In the genomic region with DNA sequence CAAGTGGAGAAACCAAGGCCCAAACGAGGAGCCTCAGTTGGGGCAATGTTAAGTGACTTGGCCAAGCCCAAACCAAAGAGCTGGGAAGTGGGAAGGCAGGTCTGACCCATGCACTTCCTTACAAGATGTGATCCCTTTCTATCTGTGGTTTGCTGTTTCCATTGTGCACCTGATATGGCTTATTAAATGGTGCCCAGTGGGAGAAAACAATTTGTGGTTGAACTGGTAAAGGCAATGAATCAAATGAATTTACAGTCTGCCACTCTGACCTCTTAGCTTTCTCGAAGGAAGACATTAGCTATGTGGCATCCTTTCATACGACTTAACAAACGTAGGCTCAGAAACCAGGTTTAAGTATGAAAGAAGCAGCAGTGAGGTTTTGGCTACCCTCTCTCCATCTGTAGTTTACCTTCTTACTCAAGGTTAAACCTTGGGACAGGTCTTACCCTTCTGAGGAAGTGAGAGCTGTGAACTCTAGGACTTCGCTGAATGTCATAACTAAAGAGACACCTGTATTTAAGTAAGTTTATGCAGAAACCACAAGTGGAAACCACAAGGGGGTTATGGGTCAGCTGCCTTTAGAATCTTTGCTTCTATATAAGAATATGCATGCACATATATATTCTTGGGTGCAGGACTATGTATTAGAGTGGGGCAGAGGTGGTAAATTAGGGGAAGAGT, we compare ENCODE assay signal across 12 cellular contexts.
DNase-seq lines count a peak whose midpoint lies in the region; ATAC-seq and TF ChIP-seq lines count a peak whose summit lies in the region.
"Had no signal": no experiment of that assay in that cellular context is flagged by ENCODE, and none has a peak within 500 bp of the region (broad histone marks: within the 10 kb centered on the region; RNA-seq: fewer than 3 reads in every experiment).

No MANE protein-coding gene starts in this region.

- TF ChIP-seq CTCF in mucosa of descending colon (IDR thresholded peaks at IDR 0.05) (no peak), testis (IDR thresholded peaks at IDR 0.05) (no peak), GM13976 (IDR thresholded peaks at IDR 0.05; ENCODE audit: borderline replicate concordance, control extremely low read depth, extremely low read depth, insufficient read depth, missing control alignments) (no peak)

- H3K36me3 ChIP-seq in mucosa of descending colon (ENCODE audit: low read depth) (no peaks in the 10 kb centered on the region), testis (ENCODE audit: low read depth, missing control alignments) (no peaks in the 10 kb centered on the region)
- H3K36me3 ChIP-seq: neural progenitor cell, SJSA1 had no signal

- intact Hi-C loops in mucosa of descending colon (cut with DNase I, micrococcal nuclease) (no loop called here), testis (cut with DNase I; ENCODE audit: low total_unique reads) (no loop called here)

- no peak for TF ChIP-seq POLR2A in testis (IDR thresholded peaks at IDR 0.05)

- no peak overlapping the region for H3K27ac ChIP-seq in testis
- H3K27ac ChIP-seq: neural progenitor cell, SJSA1 had no signal

- WGBS in testis, 2 donors: 82 to 85% methylated on average over 5 of the region's 5 CpGs

- H3K9me3 ChIP-seq in mucosa of descending colon (no peaks in the 10 kb centered on the region), testis (no peaks in the 10 kb centered on the region)
- H3K9me3 ChIP-seq: SJSA1 had no signal

- ATAC-seq in GM19043 (IDR thresholded peaks at IDR 0.05; ENCODE audit: low read depth, unreplicated experiment) (peak; percentile 78), HG02623 (IDR thresholded peaks at IDR 0.05; ENCODE audit: unreplicated experiment) (peak; percentile 89), HG03378 (IDR thresholded peaks at IDR 0.05; ENCODE audit: unreplicated experiment) (peak; percentile 96), mucosa of descending colon (peak; percentile 18)

- no peak overlapping the region for H3K4me3 ChIP-seq in mucosa of descending colon
- H3K4me3 ChIP-seq in testis: no peak overlapping the region
- H3K4me3 ChIP-seq: neural progenitor cell, SJSA1 had no signal

- no peak for DNase-seq in mucosa of descending colon
- no peak for DNase-seq in HUDEP-2 (lab: John Stamatoyannopoulos, UW; ENCODE audit: unreplicated experiment in 76 of 76)
- DNase-seq in testis: no peak
- DNase-seq in GM13976 (ENCODE audit: low spot score): no peak
- DNase-seq in NCI-H226: no peak
- DNase-seq: activated CD4-positive, alpha-beta T cell treated with anti-CD3 and anti-CD28 coated beads for 1 hour; NCI-H2227 treated with DMSO at 0.1 percent for 48 hours had no signal

- no peaks in the 10 kb centered on the region for H3K27me3 ChIP-seq in testis
- H3K27me3 ChIP-seq: neural progenitor cell, SJSA1 had no signal

- H3K4me1 ChIP-seq in mucosa of descending colon (ENCODE audit: low read depth) (no peaks in the 10 kb centered on the region), testis (peaks cover 4% of the 10 kb centered on the region)

- in situ Hi-C loops in GM13976 (cut with MboI; ENCODE audit: low sequenced_read_pairs, unreplicated experiment): no loop called here

Comparison
In these comparisons a context has a peak if more than half of its experiments do, and no peak if none do; other contexts are left out.
1. ATAC-seq: peak in every context shown above with its lines; median percentile 96 in HG03378; 89 in HG02623; 78 in GM19043; 18 in mucosa of descending colon.